In the genomic region with DNA sequence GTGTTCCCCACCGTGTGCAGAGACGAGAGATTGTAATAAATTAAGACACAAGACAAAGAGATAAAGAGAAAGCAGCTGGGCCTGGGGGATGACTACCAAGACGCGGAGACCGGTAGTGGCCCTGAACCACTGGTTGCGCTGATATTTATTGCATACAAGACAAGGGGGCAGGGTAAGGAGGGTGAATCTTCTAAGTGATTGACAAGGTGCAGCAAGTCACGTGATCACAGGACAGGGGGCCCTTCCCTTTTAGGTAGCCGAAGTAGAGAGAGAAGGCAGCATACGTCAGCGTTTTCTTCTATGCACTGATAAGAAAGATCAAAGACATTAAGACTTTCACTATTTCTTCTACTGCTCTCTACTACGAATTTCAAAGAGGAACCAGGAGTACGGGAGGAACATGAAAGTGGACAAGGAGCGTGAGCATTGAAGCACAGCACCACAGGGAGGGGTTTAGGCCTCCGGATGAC, we compare ENCODE assay signal across 1 cellular context.
A peak's percentile ranks its signal among the peaks of the same experiment; 100 is the strongest.
TF ChIP-seq lines count a peak whose summit lies in the region.
"Not testable (repeated sequence)": the region's sequence is repeated elsewhere in the genome, so short reads cannot be mapped to it uniquely, and the experiment has no call there.

No MANE protein-coding gene starts in this region.

TF ChIP-seq in K562, 482 proteins besides CTCF, POLR2A, EP300 and RAD21:
- TF ChIP-seq, protein P1, sequence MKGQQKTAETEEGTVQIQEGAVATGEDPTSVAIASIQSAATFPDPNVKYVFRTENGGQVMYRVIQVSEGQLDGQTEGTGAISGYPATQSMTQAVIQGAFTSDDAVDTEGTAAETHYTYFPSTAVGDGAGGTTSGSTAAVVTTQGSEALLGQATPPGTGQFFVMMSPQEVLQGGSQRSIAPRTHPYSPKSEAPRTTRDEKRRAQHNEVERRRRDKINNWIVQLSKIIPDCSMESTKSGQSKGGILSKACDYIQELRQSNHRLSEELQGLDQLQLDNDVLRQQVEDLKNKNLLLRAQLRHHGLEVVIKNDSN (CRISPR knock-in tag; IDR thresholded peaks at IDR 0.05): peak; percentile 84
- TF ChIP-seq ZNF316 (IDR thresholded peaks at IDR 0.05) (peak; percentile 94), C11orf30 (IDR thresholded peaks at IDR 0.05; ENCODE audit: low read depth) (peak; percentile 88), TFE3 (CRISPR knock-in tag; IDR thresholded peaks at IDR 0.05) (peak; percentile 99), MEIS2 (IDR thresholded peaks at IDR 0.05; ENCODE audit: partially characterized antibody) (peak; percentile 80), L3MBTL2 (IDR thresholded peaks at IDR 0.05) (peak; percentile 57; the same call in 1 of the 2 replicates), PBX2 (tag; conservative IDR thresholded peaks at IDR 0.05; ENCODE audit: low read depth) (peak; percentile 77), DACH1 (IDR thresholded peaks at IDR 0.05; ENCODE audit: partially characterized antibody) (peak; percentile 15), MECOM (CRISPR knock-in tag; IDR thresholded peaks at IDR 0.05) (peak; percentile 79; the same call in 1 of the 2 replicates), TOE1 (IDR thresholded peaks at IDR 0.05; ENCODE audit: borderline replicate concordance) (peak; percentile 99), FOXK2 (conservative IDR thresholded peaks at IDR 0.05 in 1 of 2, IDR thresholded peaks at IDR 0.05 in 1 of 2; ENCODE audit: low read depth in 2 of 2) (peak in 1 of 2 experiments; percentile 58; a peak in 1 of 4 replicates), SP1 (CRISPR knock-in tag; IDR thresholded peaks at IDR 0.05) (peak; percentile 33; the same call in 1 of the 2 replicates), MTA1 (IDR thresholded peaks at IDR 0.05; ENCODE audit: borderline replicate concordance) (0 out of 2 replicates have a peak, but pooled peaks have one; percentile 17), PKNOX1 (IDR thresholded peaks at IDR 0.05) (peak; percentile 96), LEF1 (IDR thresholded peaks at IDR 0.05) (peak; percentile 97), ATF1 (tag; IDR thresholded peaks at IDR 0.05) (peak; percentile 30; the same call in 1 of the 2 replicates), RAD51 (IDR thresholded peaks at IDR 0.05; ENCODE audit: borderline replicate concordance, low read depth) (peak; percentile 99), MAFF (IDR thresholded peaks at IDR 0.05; ENCODE audit: low read length) (peak; percentile 14; the same call in 1 of the 2 replicates), CXXC5 (CRISPR knock-in tag; IDR thresholded peaks at IDR 0.05) (peak; percentile 28; the same call in 1 of the 2 replicates), BHLHE40 (IDR thresholded peaks at IDR 0.05; ENCODE audit: low read length) (peak; percentile 41), CBFA2T2 (conservative IDR thresholded peaks at IDR 0.05) (peak; percentile 90), ATF7 (IDR thresholded peaks at IDR 0.05) (peak; percentile 85), MAFG (tag; conservative IDR thresholded peaks at IDR 0.05) (peak; percentile 83), CTBP1 (IDR thresholded peaks at IDR 0.05; ENCODE audit: borderline replicate concordance) (0 out of 2 replicates have a peak, but pooled peaks have one; percentile 48), ZFX (CRISPR knock-in tag; IDR thresholded peaks at IDR 0.05) (peak; percentile 25; the same call in 1 of the 2 replicates)
- TF ChIP-seq, protein P2, sequence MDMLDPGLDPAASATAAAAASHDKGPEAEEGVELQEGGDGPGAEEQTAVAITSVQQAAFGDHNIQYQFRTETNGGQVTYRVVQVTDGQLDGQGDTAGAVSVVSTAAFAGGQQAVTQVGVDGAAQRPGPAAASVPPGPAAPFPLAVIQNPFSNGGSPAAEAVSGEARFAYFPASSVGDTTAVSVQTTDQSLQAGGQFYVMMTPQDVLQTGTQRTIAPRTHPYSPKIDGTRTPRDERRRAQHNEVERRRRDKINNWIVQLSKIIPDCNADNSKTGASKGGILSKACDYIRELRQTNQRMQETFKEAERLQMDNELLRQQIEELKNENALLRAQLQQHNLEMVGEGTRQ (CRISPR knock-in tag; IDR thresholded peaks at IDR 0.05): peak; percentile 69
- TF ChIP-seq PBX2 (CRISPR knock-in tag; IDR thresholded peaks at IDR 0.05; ENCODE audit: low read depth); TOE1 (CRISPR knock-in tag; IDR thresholded peaks at IDR 0.05; ENCODE audit: borderline replicate concordance, low read depth); ATF1 (CRISPR knock-in tag; IDR thresholded peaks at IDR 0.05): not testable (repeated sequence)
- TF ChIP-seq, protein P3, sequence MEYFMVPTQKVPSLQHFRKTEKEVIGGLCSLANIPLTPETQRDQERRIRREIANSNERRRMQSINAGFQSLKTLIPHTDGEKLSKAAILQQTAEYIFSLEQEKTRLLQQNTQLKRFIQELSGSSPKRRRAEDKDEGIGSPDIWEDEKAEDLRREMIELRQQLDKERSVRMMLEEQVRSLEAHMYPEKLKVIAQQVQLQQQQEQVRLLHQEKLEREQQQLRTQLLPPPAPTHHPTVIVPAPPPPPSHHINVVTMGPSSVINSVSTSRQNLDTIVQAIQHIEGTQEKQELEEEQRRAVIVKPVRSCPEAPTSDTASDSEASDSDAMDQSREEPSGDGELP (CRISPR knock-in tag; IDR thresholded peaks at IDR 0.05; ENCODE audit: borderline replicate concordance): peak; percentile 66; the same call in 1 of the 2 replicates
TF ChIP-seq in K562: peak in this region for 27; not testable (repeated sequence) for 455.
